Comparison of ENCODE assay signal across 1 cellular context in genomic region chr1:54988975-54989374, GRCh38.
TF ChIP-seq lines count a peak whose summit lies in the region.

No MANE protein-coding gene starts in this region.

TF ChIP-seq in H1, 55 proteins besides CTCF, POLR2A, EP300 and RAD21:
- no peak for TF ChIP-seq CBX8 (IDR thresholded peaks at IDR 0.05; ENCODE audit: borderline replicate concordance, low read depth, low read length)
- no peak for TF ChIP-seq POU5F1 (IDR thresholded peaks at IDR 0.05; ENCODE audit: low read depth, low read length)
- TF ChIP-seq, protein P1, sequence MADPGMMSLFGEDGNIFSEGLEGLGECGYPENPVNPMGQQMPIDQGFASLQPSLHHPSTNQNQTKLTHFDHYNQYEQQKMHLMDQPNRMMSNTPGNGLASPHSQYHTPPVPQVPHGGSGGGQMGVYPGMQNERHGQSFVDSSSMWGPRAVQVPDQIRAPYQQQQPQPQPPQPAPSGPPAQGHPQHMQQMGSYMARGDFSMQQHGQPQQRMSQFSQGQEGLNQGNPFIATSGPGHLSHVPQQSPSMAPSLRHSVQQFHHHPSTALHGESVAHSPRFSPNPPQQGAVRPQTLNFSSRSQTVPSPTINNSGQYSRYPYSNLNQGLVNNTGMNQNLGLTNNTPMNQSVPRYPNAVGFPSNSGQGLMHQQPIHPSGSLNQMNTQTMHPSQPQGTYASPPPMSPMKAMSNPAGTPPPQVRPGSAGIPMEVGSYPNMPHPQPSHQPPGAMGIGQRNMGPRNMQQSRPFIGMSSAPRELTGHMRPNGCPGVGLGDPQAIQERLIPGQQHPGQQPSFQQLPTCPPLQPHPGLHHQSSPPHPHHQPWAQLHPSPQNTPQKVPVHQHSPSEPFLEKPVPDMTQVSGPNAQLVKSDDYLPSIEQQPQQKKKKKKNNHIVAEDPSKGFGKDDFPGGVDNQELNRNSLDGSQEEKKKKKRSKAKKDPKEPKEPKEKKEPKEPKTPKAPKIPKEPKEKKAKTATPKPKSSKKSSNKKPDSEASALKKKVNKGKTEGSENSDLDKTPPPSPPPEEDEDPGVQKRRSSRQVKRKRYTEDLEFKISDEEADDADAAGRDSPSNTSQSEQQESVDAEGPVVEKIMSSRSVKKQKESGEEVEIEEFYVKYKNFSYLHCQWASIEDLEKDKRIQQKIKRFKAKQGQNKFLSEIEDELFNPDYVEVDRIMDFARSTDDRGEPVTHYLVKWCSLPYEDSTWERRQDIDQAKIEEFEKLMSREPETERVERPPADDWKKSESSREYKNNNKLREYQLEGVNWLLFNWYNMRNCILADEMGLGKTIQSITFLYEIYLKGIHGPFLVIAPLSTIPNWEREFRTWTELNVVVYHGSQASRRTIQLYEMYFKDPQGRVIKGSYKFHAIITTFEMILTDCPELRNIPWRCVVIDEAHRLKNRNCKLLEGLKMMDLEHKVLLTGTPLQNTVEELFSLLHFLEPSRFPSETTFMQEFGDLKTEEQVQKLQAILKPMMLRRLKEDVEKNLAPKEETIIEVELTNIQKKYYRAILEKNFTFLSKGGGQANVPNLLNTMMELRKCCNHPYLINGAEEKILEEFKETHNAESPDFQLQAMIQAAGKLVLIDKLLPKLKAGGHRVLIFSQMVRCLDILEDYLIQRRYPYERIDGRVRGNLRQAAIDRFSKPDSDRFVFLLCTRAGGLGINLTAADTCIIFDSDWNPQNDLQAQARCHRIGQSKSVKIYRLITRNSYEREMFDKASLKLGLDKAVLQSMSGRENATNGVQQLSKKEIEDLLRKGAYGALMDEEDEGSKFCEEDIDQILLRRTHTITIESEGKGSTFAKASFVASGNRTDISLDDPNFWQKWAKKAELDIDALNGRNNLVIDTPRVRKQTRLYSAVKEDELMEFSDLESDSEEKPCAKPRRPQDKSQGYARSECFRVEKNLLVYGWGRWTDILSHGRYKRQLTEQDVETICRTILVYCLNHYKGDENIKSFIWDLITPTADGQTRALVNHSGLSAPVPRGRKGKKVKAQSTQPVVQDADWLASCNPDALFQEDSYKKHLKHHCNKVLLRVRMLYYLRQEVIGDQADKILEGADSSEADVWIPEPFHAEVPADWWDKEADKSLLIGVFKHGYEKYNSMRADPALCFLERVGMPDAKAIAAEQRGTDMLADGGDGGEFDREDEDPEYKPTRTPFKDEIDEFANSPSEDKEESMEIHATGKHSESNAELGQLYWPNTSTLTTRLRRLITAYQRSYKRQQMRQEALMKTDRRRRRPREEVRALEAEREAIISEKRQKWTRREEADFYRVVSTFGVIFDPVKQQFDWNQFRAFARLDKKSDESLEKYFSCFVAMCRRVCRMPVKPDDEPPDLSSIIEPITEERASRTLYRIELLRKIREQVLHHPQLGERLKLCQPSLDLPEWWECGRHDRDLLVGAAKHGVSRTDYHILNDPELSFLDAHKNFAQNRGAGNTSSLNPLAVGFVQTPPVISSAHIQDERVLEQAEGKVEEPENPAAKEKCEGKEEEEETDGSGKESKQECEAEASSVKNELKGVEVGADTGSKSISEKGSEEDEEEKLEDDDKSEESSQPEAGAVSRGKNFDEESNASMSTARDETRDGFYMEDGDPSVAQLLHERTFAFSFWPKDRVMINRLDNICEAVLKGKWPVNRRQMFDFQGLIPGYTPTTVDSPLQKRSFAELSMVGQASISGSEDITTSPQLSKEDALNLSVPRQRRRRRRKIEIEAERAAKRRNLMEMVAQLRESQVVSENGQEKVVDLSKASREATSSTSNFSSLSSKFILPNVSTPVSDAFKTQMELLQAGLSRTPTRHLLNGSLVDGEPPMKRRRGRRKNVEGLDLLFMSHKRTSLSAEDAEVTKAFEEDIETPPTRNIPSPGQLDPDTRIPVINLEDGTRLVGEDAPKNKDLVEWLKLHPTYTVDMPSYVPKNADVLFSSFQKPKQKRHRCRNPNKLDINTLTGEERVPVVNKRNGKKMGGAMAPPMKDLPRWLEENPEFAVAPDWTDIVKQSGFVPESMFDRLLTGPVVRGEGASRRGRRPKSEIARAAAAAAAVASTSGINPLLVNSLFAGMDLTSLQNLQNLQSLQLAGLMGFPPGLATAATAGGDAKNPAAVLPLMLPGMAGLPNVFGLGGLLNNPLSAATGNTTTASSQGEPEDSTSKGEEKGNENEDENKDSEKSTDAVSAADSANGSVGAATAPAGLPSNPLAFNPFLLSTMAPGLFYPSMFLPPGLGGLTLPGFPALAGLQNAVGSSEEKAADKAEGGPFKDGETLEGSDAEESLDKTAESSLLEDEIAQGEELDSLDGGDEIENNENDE (IDR thresholded peaks at IDR 0.05; ENCODE audit: insufficient replicate concordance, low read length): no peak
- TF ChIP-seq RFX5 (IDR thresholded peaks at IDR 0.05; ENCODE audit: borderline replicate concordance, low read depth, low read length): no peak
- no peak for TF ChIP-seq RNF2 (IDR thresholded peaks at IDR 0.05; ENCODE audit: borderline replicate concordance, low read depth, low read length, missing control alignments, poor library complexity, severe bottlenecking)
- peak; percentile 85; the same call in 1 of the 2 replicates for TF ChIP-seq KDM1A (IDR thresholded peaks at IDR 0.05; ENCODE audit: borderline replicate concordance, low read length)
- TF ChIP-seq CREB1 (IDR thresholded peaks at IDR 0.05): no peak
- no peak for TF ChIP-seq TCF12 (IDR thresholded peaks at IDR 0.05; ENCODE audit: low read depth, low read length)
